ENCODE assay signal across 34 cellular contexts in genomic region chr13:47962237-47962636, GRCh38.
"Had no signal": no experiment of that assay in that cellular context is flagged by ENCODE, and none has a peak within 500 bp of the region (broad histone marks: within the 10 kb centered on the region; RNA-seq: fewer than 3 reads in every experiment).

No MANE protein-coding gene starts in this region.

- H3K4me3 ChIP-seq: MG63 had no signal

- H3K27ac ChIP-seq: KMS-11 had no signal

- DNase-seq: Karpas-422, Kasumi-1, KG1, MG63, MM.1S, MV-4-11, NCI-H1048, NCI-H1092, NCI-H1092 treated with DMSO at 0.1 percent for 48 hours, NCI-H1105, NCI-H1105 treated with DMSO at 0.1 percent for 48 hours, NCI-H1417, NCI-H1417 treated with DMSO at 0.1 percent for 48 hours, NCI-H1436, NCI-H1436 treated with DMSO at 0.1 percent for 48 hours, NCI-H146, NCI-H1694, NCI-H1694 treated with DMSO at 0.1 percent for 48 hours, NCI-H187, NCI-H187 treated with DMSO at 0.1 percent for 48 hours, NCI-H1930, NCI-H2029, NCI-H2029 treated with DMSO at 0.1 percent for 48 hours, NCI-H2081, NCI-H2081 treated with DMSO at 0.1 percent for 48 hours, NCI-H2107, NCI-H2171, NCI-H2171 treated with DMSO at 0.1 percent for 48 hours, NCI-H2227 treated with DMSO at 0.1 percent for 48 hours, NCI-H226, NCI-H345, NCI-H446, NCI-H446 treated with DMSO at 0.1 percent for 48 hours had no signal

- H3K9ac ChIP-seq: KMS-11 had no signal

- H3K4me2 ChIP-seq: KMS-11 had no signal

- H3K27me3 ChIP-seq: MG63 had no signal
